Comparison of ENCODE assay signal across 13 cellular contexts in genomic region chr22:17569971-17570511, GRCh38. TPM values are rescaled to one million over a fixed set of nuclear protein-coding genes. Genes with fewer than 3 reads are reported as not detected.
DNase-seq lines count a peak whose midpoint lies in the region; ATAC-seq and TF ChIP-seq lines count a peak whose summit lies in the region.
"Had no signal": no experiment of that assay in that cellular context is flagged by ENCODE, and none has a peak within 500 bp of the region (broad histone marks: within the 10 kb centered on the region; RNA-seq: fewer than 3 reads in every experiment).

No MANE protein-coding gene starts in this region.

- H3K4me3 ChIP-seq in adipocyte (ENCODE audit: low read length), result peak overlapping the region; percentile 74

- no peaks in the 10 kb centered on the region for H3K9me3 Mint-ChIP-seq in progenitor cell of endocrine pancreas (ENCODE audit: low read depth)
- H3K9me3 Mint-ChIP-seq: naive B cell had no signal

- no peaks in the 10 kb centered on the region for H3K9me3 ChIP-seq in adipocyte (ENCODE audit: control insufficient read depth, low read length)

- intact Hi-C loops in left cardiac atrium (cut with DNase I), result loop anchor here in 1 of 2 donors (5.0 kb wide), 1 partner anchor 67 kb away; the partner anchor contains the start of gene BCL2L13

- H3K27ac Mint-ChIP-seq in progenitor cell of endocrine pancreas, result peak overlapping the region; percentile 87

- H3K36me3 ChIP-seq in adipocyte (ENCODE audit: control insufficient read depth, insufficient read depth, low read length, severe bottlenecking), result no peaks in the 10 kb centered on the region

- peaks cover 23% of the 10 kb centered on the region for H3K4me1 Mint-ChIP-seq in progenitor cell of endocrine pancreas (ENCODE audit: low read depth)
- H3K4me1 Mint-ChIP-seq: naive B cell had no signal

- H3K4me1 ChIP-seq in adipocyte (ENCODE audit: control insufficient read depth, insufficient read depth, low read length), result peaks cover 26% of the 10 kb centered on the region

- H3K36me3 Mint-ChIP-seq in progenitor cell of endocrine pancreas (ENCODE audit: insufficient read depth), result no peaks in the 10 kb centered on the region
- H3K36me3 Mint-ChIP-seq: naive B cell had no signal

- H3K4me3 Mint-ChIP-seq in progenitor cell of endocrine pancreas (ENCODE audit: low read depth), result peak overlapping the region; percentile 40
- H3K4me3 Mint-ChIP-seq: naive B cell had no signal

- no peak for TF ChIP-seq CTCF in progenitor cell of endocrine pancreas (IDR thresholded peaks at IDR 0.05; ENCODE audit: unreplicated experiment)

- ATAC-seq in left cardiac atrium (peak; percentile 35 to 47), HG02884 (IDR thresholded peaks at IDR 0.05; ENCODE audit: unreplicated experiment) (no peak), GM18502 (IDR thresholded peaks at IDR 0.05; ENCODE audit: poor library complexity, unreplicated experiment) (no peak)

- H3K27me3 Mint-ChIP-seq in progenitor cell of endocrine pancreas, result no peaks in the 10 kb centered on the region

- peak overlapping the region; percentile 89 for H3K9ac ChIP-seq in adipocyte (ENCODE audit: low read length)

- H3K27me3 ChIP-seq in adipocyte (replicated peaks; ENCODE audit: control insufficient read depth, insufficient read depth, low read length), result no peaks in the 10 kb centered on the region

- peak; percentile 55 for DNase-seq in ELR (ENCODE audit: low read depth)
- no peak for DNase-seq in adipocyte (ENCODE audit: low read depth)
- DNase-seq in left cardiac atrium, result peak; percentile 64
- DNase-seq in progenitor cell of endocrine pancreas (ENCODE audit: low spot score, unreplicated experiment), result no peak
- no peak for DNase-seq in stimulated activated CD4-positive, alpha-beta T cell treated with anti-CD3 and anti-CD28 coated beads, Interleukin-2, amount 100 ng/mL, for 24 hours
- no peak for DNase-seq in stimulated activated CD4-positive, alpha-beta T cell treated with anti-CD3 and anti-CD28 coated beads, Interleukin-4, amount 100 ng/mL, for 24 hours
- DNase-seq: DND-41, naive B cell had no signal

RNA-seq across cellular contexts. Expression of gene SLC25A18, which starts 6.7 kb away (rescaled TPM):
- total RNA-seq in left cardiac atrium, result 1 to 10 TPM; 1.6 to 3.6 TPM
- 2.3 and 2.6 TPM in 2 replicates for total RNA-seq in progenitor cell of endocrine pancreas
- total RNA-seq: bronchial epithelial cell; T-helper 2 cell treated with Interferon-gamma antibody and Interleukin-4, amounts not matched to agents 100 ng/mL and 5 ng/mL, for 36 hours; urinary bladder had no signal

RNA-seq across cellular contexts. Expression of gene ATP6V1E1, which starts 58.5 kb away (rescaled TPM):
- total RNA-seq in left cardiac atrium, result 100 to 1,000 TPM; 142 to 191 TPM
- total RNA-seq in progenitor cell of endocrine pancreas, result 59.7 and 61.3 TPM in 2 replicates

Comparison
In these comparisons a context has a peak if more than half of its experiments do, and no peak if none do; other contexts are left out.
1. DNase-seq: peak in ELR (single experiment) and left cardiac atrium (single experiment); none in adipocyte (single experiment), progenitor cell of endocrine pancreas (single experiment), stimulated activated CD4-positive, alpha-beta T cell treated with anti-CD3 and anti-CD28 coated beads, Interleukin-2, amount 100 ng/mL, for 24 hours (0 of 2) and stimulated activated CD4-positive, alpha-beta T cell treated with anti-CD3 and anti-CD28 coated beads, Interleukin-4, amount 100 ng/mL, for 24 hours (single experiment).
2. ATAC-seq: peak in left cardiac atrium (2 of 2); none in HG02884 (single experiment) and GM18502 (single experiment).